In genomic region chr3:177824190-177824786, GRCh38 we compare ENCODE assay signal across 1 cellular context.
TF ChIP-seq lines count a peak whose summit lies in the region.

No MANE protein-coding gene starts in this region.

TF ChIP-seq in HepG2, 621 proteins besides CTCF, POLR2A, EP300 and RAD21 (continued from another document and continues in another):
- no peak; the same call in 1 of the 2 replicates for TF ChIP-seq ZNF318 (CRISPR knock-in tag; IDR thresholded peaks at IDR 0.05)
- TF ChIP-seq, protein P1, sequence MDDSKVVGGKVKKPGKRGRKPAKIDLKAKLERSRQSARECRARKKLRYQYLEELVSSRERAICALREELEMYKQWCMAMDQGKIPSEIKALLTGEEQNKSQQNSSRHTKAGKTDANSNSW (CRISPR knock-in tag; IDR thresholded peaks at IDR 0.05; ENCODE audit: borderline replicate concordance): no peak
- TF ChIP-seq KLF13 (CRISPR knock-in tag; IDR thresholded peaks at IDR 0.05): no peak
- TF ChIP-seq HNF1B (CRISPR knock-in tag; IDR thresholded peaks at IDR 0.05): peak; percentile 77; the same call in 1 of the 2 replicates
- no peak for TF ChIP-seq IKZF1 (IDR thresholded peaks at IDR 0.05)
- peak; percentile 99 for TF ChIP-seq TEF (CRISPR knock-in tag; IDR thresholded peaks at IDR 0.05)
- TF ChIP-seq CREB1 (IDR thresholded peaks at IDR 0.05): no peak
- peak; percentile 75 for TF ChIP-seq CREB1 (CRISPR knock-in tag; IDR thresholded peaks at IDR 0.05)
- no peak for TF ChIP-seq ZNF879 (CRISPR knock-in tag; IDR thresholded peaks at IDR 0.05)
- 0 out of 2 replicates have a peak, but pooled peaks have one; percentile 28 for TF ChIP-seq SMYD3 (CRISPR knock-in tag; IDR thresholded peaks at IDR 0.05)
- peak; percentile 78; the same call in 1 of the 2 replicates for TF ChIP-seq TBX2 (CRISPR knock-in tag; IDR thresholded peaks at IDR 0.05; ENCODE audit: borderline replicate concordance)
- peak; percentile 90 for TF ChIP-seq ELF3 (CRISPR knock-in tag; IDR thresholded peaks at IDR 0.05)
- peak; percentile 74 for TF ChIP-seq HHEX (CRISPR knock-in tag; IDR thresholded peaks at IDR 0.05)
- TF ChIP-seq NR2F6 (IDR thresholded peaks at IDR 0.05): peak; percentile 94
- TF ChIP-seq NR2F6 (CRISPR knock-in tag; IDR thresholded peaks at IDR 0.05): peak; percentile 98
- TF ChIP-seq CHD4 (IDR thresholded peaks at IDR 0.05; ENCODE audit: borderline replicate concordance, low read length): peak; percentile 40; the same call in 1 of the 2 replicates
- peak; percentile 94 for TF ChIP-seq RCOR2 (CRISPR knock-in tag; IDR thresholded peaks at IDR 0.05)
- TF ChIP-seq NFE2L2 (IDR thresholded peaks at IDR 0.05; ENCODE audit: low read length): 0 out of 2 replicates have a peak, but pooled peaks have one; percentile 10
- TF ChIP-seq HNF4A (CRISPR knock-in tag; IDR thresholded peaks at IDR 0.05): peak; percentile 93
- TF ChIP-seq ZNF101 (CRISPR knock-in tag; IDR thresholded peaks at IDR 0.05; ENCODE audit: borderline replicate concordance, low read depth): no peak
- TF ChIP-seq ZNF652 (CRISPR knock-in tag; IDR thresholded peaks at IDR 0.05; ENCODE audit: borderline replicate concordance, low read depth): 0 out of 2 replicates have a peak, but pooled peaks have one; percentile 41
- TF ChIP-seq FOXO1 (CRISPR knock-in tag; IDR thresholded peaks at IDR 0.05): peak; percentile 86
- TF ChIP-seq ZNF160 (CRISPR knock-in tag; IDR thresholded peaks at IDR 0.05): no peak
- peak; percentile 68 for TF ChIP-seq ZNF605 (CRISPR knock-in tag; IDR thresholded peaks at IDR 0.05)
- 0 out of 2 replicates have a peak, but pooled peaks have one; percentile 48 for TF ChIP-seq ZBTB25 (CRISPR knock-in tag; IDR thresholded peaks at IDR 0.05)
- no peak for TF ChIP-seq MTA3 (CRISPR knock-in tag; IDR thresholded peaks at IDR 0.05)
- TF ChIP-seq ZSCAN31 (CRISPR knock-in tag; IDR thresholded peaks at IDR 0.05; ENCODE audit: low read depth): no peak
- no peak for TF ChIP-seq TCF12 (IDR thresholded peaks at IDR 0.05)
- 0 out of 2 replicates have a peak, but pooled peaks have one; percentile 53 for TF ChIP-seq TCF12 (CRISPR knock-in tag; IDR thresholded peaks at IDR 0.05)
- no peak; the same call in 1 of the 2 replicates for TF ChIP-seq FOSL1 (CRISPR knock-in tag; IDR thresholded peaks at IDR 0.05; ENCODE audit: borderline replicate concordance)
- no peak for TF ChIP-seq GTF3A (CRISPR knock-in tag; conservative IDR thresholded peaks at IDR 0.05)
- peak; percentile 71; the same call in 1 of the 2 replicates for TF ChIP-seq KDM1A (CRISPR knock-in tag; IDR thresholded peaks at IDR 0.05)
- TF ChIP-seq ZNF501 (CRISPR knock-in tag; IDR thresholded peaks at IDR 0.05): peak; percentile 62; the same call in 1 of the 2 replicates
- no peak for TF ChIP-seq ZNF550 (CRISPR knock-in tag; IDR thresholded peaks at IDR 0.05; ENCODE audit: borderline replicate concordance)
- TF ChIP-seq, protein P2, sequence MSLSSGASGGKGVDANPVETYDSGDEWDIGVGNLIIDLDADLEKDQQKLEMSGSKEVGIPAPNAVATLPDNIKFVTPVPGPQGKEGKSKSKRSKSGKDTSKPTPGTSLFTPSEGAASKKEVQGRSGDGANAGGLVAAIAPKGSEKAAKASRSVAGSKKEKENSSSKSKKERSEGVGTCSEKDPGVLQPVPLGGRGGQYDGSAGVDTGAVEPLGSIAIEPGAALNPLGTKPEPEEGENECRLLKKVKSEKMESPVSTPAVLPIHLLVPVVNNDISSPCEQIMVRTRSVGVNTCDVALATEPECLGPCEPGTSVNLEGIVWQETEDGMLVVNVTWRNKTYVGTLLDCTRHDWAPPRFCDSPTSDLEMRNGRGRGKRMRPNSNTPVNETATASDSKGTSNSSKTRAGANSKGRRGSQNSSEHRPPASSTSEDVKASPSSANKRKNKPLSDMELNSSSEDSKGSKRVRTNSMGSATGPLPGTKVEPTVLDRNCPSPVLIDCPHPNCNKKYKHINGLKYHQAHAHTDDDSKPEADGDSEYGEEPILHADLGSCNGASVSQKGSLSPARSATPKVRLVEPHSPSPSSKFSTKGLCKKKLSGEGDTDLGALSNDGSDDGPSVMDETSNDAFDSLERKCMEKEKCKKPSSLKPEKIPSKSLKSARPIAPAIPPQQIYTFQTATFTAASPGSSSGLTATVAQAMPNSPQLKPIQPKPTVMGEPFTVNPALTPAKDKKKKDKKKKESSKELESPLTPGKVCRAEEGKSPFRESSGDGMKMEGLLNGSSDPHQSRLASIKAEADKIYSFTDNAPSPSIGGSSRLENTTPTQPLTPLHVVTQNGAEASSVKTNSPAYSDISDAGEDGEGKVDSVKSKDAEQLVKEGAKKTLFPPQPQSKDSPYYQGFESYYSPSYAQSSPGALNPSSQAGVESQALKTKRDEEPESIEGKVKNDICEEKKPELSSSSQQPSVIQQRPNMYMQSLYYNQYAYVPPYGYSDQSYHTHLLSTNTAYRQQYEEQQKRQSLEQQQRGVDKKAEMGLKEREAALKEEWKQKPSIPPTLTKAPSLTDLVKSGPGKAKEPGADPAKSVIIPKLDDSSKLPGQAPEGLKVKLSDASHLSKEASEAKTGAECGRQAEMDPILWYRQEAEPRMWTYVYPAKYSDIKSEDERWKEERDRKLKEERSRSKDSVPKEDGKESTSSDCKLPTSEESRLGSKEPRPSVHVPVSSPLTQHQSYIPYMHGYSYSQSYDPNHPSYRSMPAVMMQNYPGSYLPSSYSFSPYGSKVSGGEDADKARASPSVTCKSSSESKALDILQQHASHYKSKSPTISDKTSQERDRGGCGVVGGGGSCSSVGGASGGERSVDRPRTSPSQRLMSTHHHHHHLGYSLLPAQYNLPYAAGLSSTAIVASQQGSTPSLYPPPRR (CRISPR knock-in tag; IDR thresholded peaks at IDR 0.05; ENCODE audit: borderline replicate concordance): peak; percentile 94
- peak; percentile 90 for TF ChIP-seq THRA (CRISPR knock-in tag; IDR thresholded peaks at IDR 0.05; ENCODE audit: borderline replicate concordance)
- peak; percentile 99 for TF ChIP-seq HMG20B (CRISPR knock-in tag; conservative IDR thresholded peaks at IDR 0.05)
- TF ChIP-seq, protein P3, sequence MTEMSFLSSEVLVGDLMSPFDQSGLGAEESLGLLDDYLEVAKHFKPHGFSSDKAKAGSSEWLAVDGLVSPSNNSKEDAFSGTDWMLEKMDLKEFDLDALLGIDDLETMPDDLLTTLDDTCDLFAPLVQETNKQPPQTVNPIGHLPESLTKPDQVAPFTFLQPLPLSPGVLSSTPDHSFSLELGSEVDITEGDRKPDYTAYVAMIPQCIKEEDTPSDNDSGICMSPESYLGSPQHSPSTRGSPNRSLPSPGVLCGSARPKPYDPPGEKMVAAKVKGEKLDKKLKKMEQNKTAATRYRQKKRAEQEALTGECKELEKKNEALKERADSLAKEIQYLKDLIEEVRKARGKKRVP (CRISPR knock-in tag; IDR thresholded peaks at IDR 0.05): peak in 1 of 2 experiments; percentile 94; a peak in 2 of 4 replicates
- TF ChIP-seq, protein P4, sequence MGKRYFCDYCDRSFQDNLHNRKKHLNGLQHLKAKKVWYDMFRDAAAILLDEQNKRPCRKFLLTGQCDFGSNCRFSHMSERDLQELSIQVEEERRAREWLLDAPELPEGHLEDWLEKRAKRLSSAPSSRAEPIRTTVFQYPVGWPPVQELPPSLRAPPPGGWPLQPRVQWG (CRISPR knock-in tag; IDR thresholded peaks at IDR 0.05; ENCODE audit: borderline replicate concordance, low read depth): no peak
- TF ChIP-seq NCOA2 (CRISPR knock-in tag; IDR thresholded peaks at IDR 0.05): peak; percentile 94
- TF ChIP-seq MAX (IDR thresholded peaks at IDR 0.05): peak; percentile 92
- peak; percentile 44 for TF ChIP-seq CCAR2 (optimal IDR thresholded peaks at IDR 0.05; ENCODE audit: low read depth, low read length)
- peak; percentile 77; the same call in 1 of the 2 replicates for TF ChIP-seq ZMYM2 (CRISPR knock-in tag; IDR thresholded peaks at IDR 0.05)
- peak; percentile 79 for TF ChIP-seq SIX4 (CRISPR knock-in tag; IDR thresholded peaks at IDR 0.05)
- TF ChIP-seq ZBTB3 (CRISPR knock-in tag; IDR thresholded peaks at IDR 0.05; ENCODE audit: borderline replicate concordance, low read depth): no peak
- TF ChIP-seq CCDC6 (CRISPR knock-in tag; IDR thresholded peaks at IDR 0.05): no peak
- TF ChIP-seq ZNF644 (CRISPR knock-in tag; IDR thresholded peaks at IDR 0.05; ENCODE audit: low read depth): peak; percentile 87
